Comparison of ENCODE assay signal across 19 cellular contexts in genomic region chr5:154317916-154318315, GRCh38.
"Had no signal": no experiment of that assay in that cellular context is flagged by ENCODE, and none has a peak within 500 bp of the region (broad histone marks: within the 10 kb centered on the region; RNA-seq: fewer than 3 reads in every experiment).

No MANE protein-coding gene starts in this region.

- H3K36me3 ChIP-seq: esophagus muscularis mucosa, gastrocnemius medialis, heart right ventricle, left lung, lower lobe of right lung had no signal

- H3K4me3 ChIP-seq: coronary artery, dorsolateral prefrontal cortex, esophagus muscularis mucosa, gastrocnemius medialis, heart right ventricle, left lung, lower lobe of right lung, mucosa of descending colon had no signal

- H3K27me3 ChIP-seq: dorsolateral prefrontal cortex, esophagus muscularis mucosa, gastrocnemius medialis, heart right ventricle, left lung had no signal

- H3K9me3 ChIP-seq: esophagus muscularis mucosa, gastrocnemius medialis, heart right ventricle, left lung, lower lobe of right lung, mucosa of descending colon had no signal

- H3K27ac ChIP-seq: coronary artery, dorsolateral prefrontal cortex, esophagus muscularis mucosa, gastrocnemius medialis, heart right ventricle, left lung, lower lobe of right lung had no signal

- H3K4me1 ChIP-seq: gastrocnemius medialis, left lung, lower lobe of right lung had no signal

- DNase-seq: dermis blood vessel endothelial cell; dorsolateral prefrontal cortex; effector CD4-positive, alpha-beta T cell; effector memory CD4-positive, alpha-beta T cell; foreskin melanocyte; gastrocnemius medialis; glutamatergic neuron; heart right ventricle; hippocampal formation; immature natural killer cell; left cardiac atrium; left lung; left ventricle myocardium superior; lower lobe of right lung; mesenchymal stem cell; mucosa of descending colon; naive B cell had no signal
